Comparison of ENCODE assay signal across 2 cellular contexts in the genomic region with DNA sequence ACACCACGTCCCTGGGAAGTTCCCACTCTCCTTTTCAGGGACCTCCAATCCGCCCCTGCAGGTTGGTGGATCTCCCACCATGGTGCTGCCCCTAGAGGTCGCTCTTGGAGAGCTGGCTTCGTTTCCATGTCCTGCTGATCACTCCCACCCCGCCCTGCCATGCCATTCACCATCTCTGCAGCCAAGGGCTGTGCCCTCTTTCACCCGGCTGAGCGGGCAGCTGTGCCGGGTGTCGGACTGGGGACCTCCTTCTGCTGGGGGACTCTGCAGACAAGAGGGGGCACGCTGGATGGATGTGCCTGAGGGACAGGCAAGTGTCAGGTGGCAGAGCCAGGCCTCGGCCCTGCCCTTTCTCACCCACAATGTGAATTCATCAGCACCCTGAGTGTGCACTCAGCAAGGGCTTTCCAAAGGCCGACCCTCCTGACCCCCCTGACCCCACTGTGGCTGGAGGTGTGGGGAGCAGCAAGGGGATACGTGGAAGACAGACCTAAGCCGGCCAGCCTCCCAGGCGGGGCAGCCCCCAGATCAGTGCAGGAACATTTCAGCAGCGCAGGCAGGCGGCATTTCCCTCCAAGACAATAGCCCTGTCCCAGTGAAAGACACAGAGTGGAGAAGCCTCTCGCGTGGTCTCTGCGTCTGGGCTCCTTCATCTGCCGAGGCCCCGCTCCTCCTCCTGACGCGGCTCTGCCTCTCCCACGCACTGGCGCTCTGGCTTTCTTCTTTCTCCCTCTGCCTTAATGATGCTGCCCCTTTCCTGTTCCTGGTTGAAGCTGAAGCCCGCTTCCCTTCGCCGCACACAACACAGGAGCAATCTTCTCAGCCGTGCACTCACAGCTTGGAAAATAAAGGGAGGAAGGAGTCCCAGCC.
TF ChIP-seq lines count a peak whose summit lies in the region.

No MANE protein-coding gene starts in this region.

TF ChIP-seq in SK-N-SH, 30 proteins besides CTCF, POLR2A, EP300 and RAD21 (continued from another document):
- TF ChIP-seq IRF3 (IDR thresholded peaks at IDR 0.05; ENCODE audit: low read depth, low read length): no peak

TF ChIP-seq in SK-N-SH treated with all-trans-retinoic acid at 6 μM for 48 hours, 23 proteins besides CTCF, POLR2A, EP300 and RAD21 (continued from another document):
- TF ChIP-seq ZFP30 (CRISPR knock-in tag; IDR thresholded peaks at IDR 0.05): no peak
- TF ChIP-seq TOX (CRISPR knock-in tag; IDR thresholded peaks at IDR 0.05; ENCODE audit: borderline replicate concordance): no peak
- TF ChIP-seq TCF4 (CRISPR knock-in tag; IDR thresholded peaks at IDR 0.05; ENCODE audit: borderline replicate concordance): no peak
- TF ChIP-seq ZNF565 (CRISPR knock-in tag; conservative IDR thresholded peaks at IDR 0.05; ENCODE audit: low read depth): no peak
- TF ChIP-seq CSDC2 (CRISPR knock-in tag; IDR thresholded peaks at IDR 0.05): no peak
- TF ChIP-seq, protein P1, sequence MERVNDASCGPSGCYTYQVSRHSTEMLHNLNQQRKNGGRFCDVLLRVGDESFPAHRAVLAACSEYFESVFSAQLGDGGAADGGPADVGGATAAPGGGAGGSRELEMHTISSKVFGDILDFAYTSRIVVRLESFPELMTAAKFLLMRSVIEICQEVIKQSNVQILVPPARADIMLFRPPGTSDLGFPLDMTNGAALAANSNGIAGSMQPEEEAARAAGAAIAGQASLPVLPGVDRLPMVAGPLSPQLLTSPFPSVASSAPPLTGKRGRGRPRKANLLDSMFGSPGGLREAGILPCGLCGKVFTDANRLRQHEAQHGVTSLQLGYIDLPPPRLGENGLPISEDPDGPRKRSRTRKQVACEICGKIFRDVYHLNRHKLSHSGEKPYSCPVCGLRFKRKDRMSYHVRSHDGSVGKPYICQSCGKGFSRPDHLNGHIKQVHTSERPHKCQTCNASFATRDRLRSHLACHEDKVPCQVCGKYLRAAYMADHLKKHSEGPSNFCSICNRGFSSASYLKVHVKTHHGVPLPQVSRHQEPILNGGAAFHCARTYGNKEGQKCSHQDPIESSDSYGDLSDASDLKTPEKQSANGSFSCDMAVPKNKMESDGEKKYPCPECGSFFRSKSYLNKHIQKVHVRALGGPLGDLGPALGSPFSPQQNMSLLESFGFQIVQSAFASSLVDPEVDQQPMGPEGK (CRISPR knock-in tag; IDR thresholded peaks at IDR 0.05; ENCODE audit: borderline replicate concordance): no peak
- no peak for TF ChIP-seq OSR1 (CRISPR knock-in tag; IDR thresholded peaks at IDR 0.05)
- no peak for TF ChIP-seq ZNF70 (CRISPR knock-in tag; IDR thresholded peaks at IDR 0.05)
- no peak for TF ChIP-seq BACH2 (CRISPR knock-in tag; IDR thresholded peaks at IDR 0.05; ENCODE audit: borderline replicate concordance)
- TF ChIP-seq POU6F1 (CRISPR knock-in tag; IDR thresholded peaks at IDR 0.05; ENCODE audit: borderline replicate concordance, low read depth): no peak
- no peak for TF ChIP-seq ESRRG (CRISPR knock-in tag; IDR thresholded peaks at IDR 0.05)
- TF ChIP-seq ISL1 (CRISPR knock-in tag; IDR thresholded peaks at IDR 0.05): no peak
- TF ChIP-seq ZC3H10 (CRISPR knock-in tag; IDR thresholded peaks at IDR 0.05): no peak
- TF ChIP-seq ZNF8 (CRISPR knock-in tag; IDR thresholded peaks at IDR 0.05): no peak
- TF ChIP-seq ARNTL (CRISPR knock-in tag; IDR thresholded peaks at IDR 0.05; ENCODE audit: borderline replicate concordance, low read depth): no peak
- no peak for TF ChIP-seq CSRNP3 (CRISPR knock-in tag; IDR thresholded peaks at IDR 0.05)
- TF ChIP-seq GLIS3 (CRISPR knock-in tag; IDR thresholded peaks at IDR 0.05): no peak
- no peak for TF ChIP-seq PPARA (CRISPR knock-in tag; IDR thresholded peaks at IDR 0.05; ENCODE audit: borderline replicate concordance)
